11 cellular contexts compared by ENCODE assay signal in genomic region chr6:166173292-166173951, GRCh38. TPM values are rescaled to one million over a fixed set of nuclear protein-coding genes. Genes with fewer than 3 reads are reported as not detected.
DNase-seq lines count a peak whose midpoint lies in the region; ATAC-seq and TF ChIP-seq lines count a peak whose summit lies in the region.
"Had no signal": no experiment of that assay in that cellular context is flagged by ENCODE, and none has a peak within 500 bp of the region (broad histone marks: within the 10 kb centered on the region; RNA-seq: fewer than 3 reads in every experiment).

No MANE protein-coding gene starts in this region.

- H3K4me1 ChIP-seq in iPS-20b (ENCODE audit: insufficient read depth, low read length) (peaks cover 20% of the 10 kb centered on the region; the same call in 1 of the 2 replicates), ascending aorta (no peaks in the 10 kb centered on the region)

- POLR2A ChIA-PET in GM10248 (lab: Yijun Ruan, JAX), result no interaction called here

- H3K27me3 ChIP-seq in iPS-20b (ENCODE audit: insufficient read depth, low read length) (peaks cover 75% of the 10 kb centered on the region), ascending aorta (no peaks in the 10 kb centered on the region)

- H3K36me3 ChIP-seq in iPS-20b (ENCODE audit: insufficient read depth, low read depth, low read length), result no peaks in the 10 kb centered on the region
- H3K36me3 ChIP-seq in ascending aorta, result no peaks in the 10 kb centered on the region

- H3K9me3 ChIP-seq in iPS-20b (ENCODE audit: insufficient read depth, low read depth, low read length), result no peaks in the 10 kb centered on the region
- no peaks in the 10 kb centered on the region for H3K9me3 ChIP-seq in ascending aorta

- intact Hi-C loops in ascending aorta (cut with DNase I), result no loop called here

- H3K9ac ChIP-seq in iPS-20b (ENCODE audit: low read depth, low read length), result no peak overlapping the region

- peak; percentile 61 for ATAC-seq in GM21737 (IDR thresholded peaks at IDR 0.05; ENCODE audit: unreplicated experiment)

- CTCF ChIA-PET in GM10248 (lab: Yijun Ruan, JAX), result no interaction called here

- H3K4me3 ChIP-seq in iPS-20b (ENCODE audit: low read length), result peak overlapping the region; percentile 39; the same call in 1 of the 2 replicates
- no peak overlapping the region for H3K4me3 ChIP-seq in ascending aorta

- TF ChIP-seq CTCF in GM10248 (IDR thresholded peaks at IDR 0.05; ENCODE audit: control extremely low read depth, extremely low read depth, low read depth, missing control alignments) (no peak), ascending aorta (IDR thresholded peaks at IDR 0.05) (no peak)

- DNase-seq in DMS79 treated with DMSO at 0.1 percent for 48 hours (lab: John Stamatoyannopoulos, UW), result peak; percentile 65
- peak; percentile 22 for DNase-seq in NCI-H2107 (lab: John Stamatoyannopoulos, UW)
- DNase-seq in GM10248 (ENCODE audit: extremely low spot score), result no peak
- DNase-seq in ascending aorta (ENCODE audit: low spot score in 2 of 2), result no peak
- DNase-seq in NCI-H82 (lab: John Stamatoyannopoulos, UW), result no peak
- no peak for DNase-seq in inferior parietal cortex (ENCODE audit: extremely low spot score)
- DNase-seq: activated gamma-delta T cell, substantia nigra had no signal

- no peak overlapping the region for H3K27ac ChIP-seq in iPS-20b (ENCODE audit: low read length)
- no peak overlapping the region for H3K27ac ChIP-seq in ascending aorta

RNA-seq across cellular contexts. Expression of gene TBXT, which starts 5.8 kb away (rescaled TPM):
- total RNA-seq in ascending aorta, result not detected
- total RNA-seq: endothelial cell of umbilical vein had no signal

Comparison
In these comparisons a context has a peak if more than half of its experiments do, and no peak if none do; other contexts are left out.
1. DNase-seq: peak in DMS79 treated with DMSO at 0.1 percent for 48 hours (single experiment) and NCI-H2107 (single experiment); none in GM10248 (single experiment), ascending aorta (0 of 2), NCI-H82 (single experiment) and inferior parietal cortex (single experiment).